Comparison of ENCODE assay signal across 14 cellular contexts in the genomic region with DNA sequence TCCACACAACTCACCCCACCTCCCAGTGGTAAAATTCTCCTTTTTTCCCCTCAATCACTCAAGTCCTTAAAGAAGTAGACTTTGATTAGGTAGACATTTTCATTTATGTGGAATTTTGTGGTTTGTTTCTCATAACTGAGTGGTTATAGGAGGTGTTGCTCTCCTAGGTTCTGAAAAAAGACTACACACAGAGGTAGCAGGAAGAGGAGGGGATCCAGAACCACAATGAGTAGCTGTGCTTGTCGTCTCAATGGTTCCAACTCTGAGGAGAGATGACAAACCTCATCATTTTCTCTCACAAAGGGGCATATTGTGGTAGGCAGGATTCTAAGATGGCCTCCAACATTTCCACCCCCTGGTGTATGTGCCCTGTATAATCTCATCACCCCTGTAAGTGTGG. TPM values are rescaled to one million over a fixed set of nuclear protein-coding genes. Genes with fewer than 3 reads are reported as not detected.
"Had no signal": no experiment of that assay in that cellular context is flagged by ENCODE, and none has a peak within 500 bp of the region (broad histone marks: within the 10 kb centered on the region; RNA-seq: fewer than 3 reads in every experiment).

No MANE protein-coding gene starts in this region.

RNA-seq across cellular contexts. Expression of gene ROPN1B, which starts 5.1 kb away (rescaled TPM):
- total RNA-seq: activated CD4-positive, alpha-beta memory T cell treated with anti-CD3 and anti-CD28 coated beads for 36 hours; activated CD4-positive, alpha-beta T cell treated with anti-CD3 and anti-CD28 coated beads for 36 hours; activated CD4-positive, alpha-beta T cell treated with anti-CD3 and anti-CD28 coated beads, Interleukin-2, amount 10 ng/mL, durations not matched to agents 24 days and 14 days; activated CD8-positive, alpha-beta memory T cell treated with anti-CD3 and anti-CD28 coated beads for 36 hours; activated CD8-positive, alpha-beta memory T cell treated with anti-CD3 and anti-CD28 coated beads, Interleukin-2, amount 10 ng/mL, durations not matched to agents 7 days and 5 days; activated CD8-positive, alpha-beta T cell treated with anti-CD3 and anti-CD28 coated beads, Interleukin-2, amount 10 ng/mL, durations not matched to agents 7 days and 5 days; activated naive CD4-positive, alpha-beta T cell treated with anti-CD3 and anti-CD28 coated beads for 36 hours; activated naive CD8-positive, alpha-beta T cell treated with anti-CD3 and anti-CD28 coated beads for 36 hours; activated T-helper 1 cell treated with anti-CD3 and anti-CD28 coated beads, Interleukin-12 subunit alpha, Interleukin-12 subunit beta, Interleukin-2, Interleukin-4 antibody, amounts not matched to agents 30 ng/mL and 10 ng/mL and 1 ng/mL, durations not matched to agents 14 hours and 24 hours and 36 hours; activated T-helper 2 cell treated with anti-CD3 and anti-CD28 coated beads, Interferon-gamma antibody, Interleukin-2, Interleukin-4, amounts not matched to agents 10 μg/mL and 5 μg/mL and 100 μg/mL, durations not matched to agents 14 hours and 24 hours and 36 hours; ascending aorta; bronchial epithelial cell; dermis blood vessel endothelial cell; foreskin keratinocyte had no signal
